30 cellular contexts compared by ENCODE assay signal in the genomic region with DNA sequence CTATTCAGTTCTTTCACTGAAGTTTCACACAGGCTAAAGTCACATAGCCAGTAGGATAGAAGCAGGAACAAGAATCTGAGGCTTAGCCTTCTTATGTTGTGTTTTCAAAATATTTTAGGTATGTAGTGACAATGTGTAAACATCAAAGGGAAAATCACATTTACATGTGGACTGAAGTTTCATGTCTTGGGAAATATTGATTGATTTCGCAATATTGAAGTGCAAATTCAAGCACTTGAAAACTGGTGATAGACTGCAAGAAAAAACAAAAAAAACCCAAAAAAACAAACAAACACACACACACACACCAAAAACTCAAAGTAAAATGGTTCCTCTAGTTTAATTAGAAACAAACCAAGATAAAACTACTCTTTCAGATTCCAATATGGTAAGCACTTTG.
"Had no signal": no experiment of that assay in that cellular context is flagged by ENCODE, and none has a peak within 500 bp of the region (broad histone marks: within the 10 kb centered on the region; RNA-seq: fewer than 3 reads in every experiment).

No MANE protein-coding gene starts in this region.

- H3K9me3 Mint-ChIP-seq: activated naive CD4-positive, alpha-beta T cell treated with anti-CD3 and anti-CD28 coated beads, Interleukin-2, amount 50 U/mL, for 24 hours; activated naive CD8-positive, alpha-beta T cell treated with anti-CD3 and anti-CD28 coated beads for 36 hours; activated T-helper 1 cell treated with anti-CD3 and anti-CD28 coated beads, Interleukin-12 subunit alpha, Interleukin-12 subunit beta, Interleukin-2, Interleukin-4 antibody, amounts not matched to agents 30 ng/mL and 10 ng/mL and 1 ng/mL, durations not matched to agents 14 hours and 24 hours and 36 hours; activated T-helper 2 cell treated with anti-CD3 and anti-CD28 coated beads, Interferon-gamma antibody, Interleukin-2, Interleukin-4, amounts not matched to agents 10 μg/mL and 5 μg/mL and 100 μg/mL, durations not matched to agents 14 hours and 24 hours and 36 hours; brain had no signal

- H3K9me3 ChIP-seq: ascending aorta, breast epithelium, colonic mucosa had no signal

- DNase-seq: activated CD4-positive, alpha-beta memory T cell treated with anti-CD3 and anti-CD28 coated beads for 36 hours; activated CD4-positive, alpha-beta T cell treated with anti-CD3 and anti-CD28 coated beads for 36 hours; activated CD4-positive, alpha-beta T cell treated with anti-CD3 and anti-CD28 coated beads, Interleukin-2, amount 10 ng/mL, durations not matched to agents 24 days and 14 days; activated CD4-positive, CD25-positive, alpha-beta regulatory T cell; activated CD4-positive, CD25-positive, alpha-beta regulatory T cell treated with anti-CD3 and anti-CD28 coated beads, Interleukin-2, amount 50 U/mL, for 72 hours; activated CD8-positive, alpha-beta memory T cell treated with anti-CD3 and anti-CD28 coated beads, Interleukin-2, amount 10 ng/mL, durations not matched to agents 7 days and 5 days; activated CD8-positive, alpha-beta memory T cell treated with anti-CD3 and anti-CD28 coated beads, Interleukin-2, amount 50 U/mL, for 4 hours; activated CD8-positive, alpha-beta T cell treated with anti-CD3 and anti-CD28 coated beads, Interleukin-2, amount 10 ng/mL, durations not matched to agents 7 days and 5 days; activated effector memory CD4-positive, alpha-beta T cell treated with anti-CD3 and anti-CD28 coated beads, Interleukin-2, amount 50 U/mL, for 16 hours; activated naive CD4-positive, alpha-beta T cell treated with anti-CD3 and anti-CD28 coated beads for 36 hours; activated naive CD8-positive, alpha-beta T cell treated with anti-CD3 and anti-CD28 coated beads for 36 hours; activated naive CD8-positive, alpha-beta T cell treated with anti-CD3 and anti-CD28 coated beads, Interleukin-2, amount 50 U/mL, for 24 hours; activated T-cell treated with anti-CD3 and anti-CD28 coated beads, Interleukin-2, amount 50 U/mL, for 1 hour; activated T-cell treated with anti-CD3 and anti-CD28 coated beads, Interleukin-2, amount 50 U/mL, for 48 hours; central memory CD4-positive, alpha-beta T cell; cerebellar nuclear complex; colonic mucosa; effector CD8-positive, alpha-beta T cell; foreskin fibroblast; head of caudate nucleus; T-helper 2 cell had no signal

- H3K27me3 ChIP-seq: ascending aorta, breast epithelium, cardiac muscle cell, colonic mucosa had no signal

- ATAC-seq: activated CD4-positive, alpha-beta T cell treated with anti-CD3 and anti-CD28 coated beads for 36 hours; activated CD8-positive, alpha-beta memory T cell treated with anti-CD3 and anti-CD28 coated beads, Interleukin-2, amount 10 ng/mL, durations not matched to agents 7 days and 5 days; activated CD8-positive, alpha-beta T cell treated with anti-CD3 and anti-CD28 coated beads, Interleukin-2, amount 10 ng/mL, durations not matched to agents 7 days and 5 days; activated naive CD8-positive, alpha-beta T cell treated with anti-CD3 and anti-CD28 coated beads, Interleukin-2, amount 50 U/mL, for 24 hours; esophagus mucosa had no signal

- H3K4me1 ChIP-seq: breast epithelium, colonic mucosa had no signal

- H3K4me3 Mint-ChIP-seq: activated CD4-positive, alpha-beta memory T cell treated with anti-CD3 and anti-CD28 coated beads for 36 hours; activated CD4-positive, alpha-beta T cell treated with anti-CD3 and anti-CD28 coated beads for 36 hours; activated CD4-positive, alpha-beta T cell treated with anti-CD3 and anti-CD28 coated beads, Interleukin-2, amount 10 ng/mL, durations not matched to agents 24 days and 14 days; activated CD8-positive, alpha-beta memory T cell treated with anti-CD3 and anti-CD28 coated beads, Interleukin-2, amount 10 ng/mL, durations not matched to agents 7 days and 5 days; activated CD8-positive, alpha-beta T cell treated with anti-CD3 and anti-CD28 coated beads, Interleukin-2, amount 10 ng/mL, durations not matched to agents 7 days and 5 days; activated naive CD4-positive, alpha-beta T cell treated with anti-CD3 and anti-CD28 coated beads for 36 hours; activated naive CD4-positive, alpha-beta T cell treated with anti-CD3 and anti-CD28 coated beads, Interleukin-2, amount 50 U/mL, for 24 hours; activated naive CD8-positive, alpha-beta T cell treated with anti-CD3 and anti-CD28 coated beads for 36 hours; activated naive CD8-positive, alpha-beta T cell treated with anti-CD3 and anti-CD28 coated beads, Interleukin-2, amount 50 U/mL, for 24 hours; activated T-helper 1 cell treated with anti-CD3 and anti-CD28 coated beads, Interleukin-12 subunit alpha, Interleukin-12 subunit beta, Interleukin-2, Interleukin-4 antibody, amounts not matched to agents 30 ng/mL and 10 ng/mL and 1 ng/mL, durations not matched to agents 14 hours and 24 hours and 36 hours; brain had no signal

- H3K36me3 Mint-ChIP-seq: activated CD4-positive, alpha-beta memory T cell treated with anti-CD3 and anti-CD28 coated beads for 36 hours; activated CD8-positive, alpha-beta memory T cell treated with anti-CD3 and anti-CD28 coated beads, Interleukin-2, amount 10 ng/mL, durations not matched to agents 7 days and 5 days; activated naive CD4-positive, alpha-beta T cell treated with anti-CD3 and anti-CD28 coated beads, Interleukin-2, amount 50 U/mL, for 24 hours; activated naive CD8-positive, alpha-beta T cell treated with anti-CD3 and anti-CD28 coated beads for 36 hours; brain had no signal

- H3K36me3 ChIP-seq: ascending aorta, breast epithelium, cardiac muscle cell, colonic mucosa had no signal

- H3K4me1 Mint-ChIP-seq: activated CD4-positive, alpha-beta T cell treated with anti-CD3 and anti-CD28 coated beads for 36 hours; activated CD4-positive, alpha-beta T cell treated with anti-CD3 and anti-CD28 coated beads, Interleukin-2, amount 10 ng/mL, durations not matched to agents 24 days and 14 days; activated CD8-positive, alpha-beta memory T cell treated with anti-CD3 and anti-CD28 coated beads, Interleukin-2, amount 10 ng/mL, durations not matched to agents 7 days and 5 days; activated naive CD4-positive, alpha-beta T cell treated with anti-CD3 and anti-CD28 coated beads, Interleukin-2, amount 50 U/mL, for 24 hours; activated naive CD8-positive, alpha-beta T cell treated with anti-CD3 and anti-CD28 coated beads for 36 hours; activated naive CD8-positive, alpha-beta T cell treated with anti-CD3 and anti-CD28 coated beads, Interleukin-2, amount 50 U/mL, for 24 hours had no signal

- H3K27me3 Mint-ChIP-seq: activated CD4-positive, alpha-beta memory T cell treated with anti-CD3 and anti-CD28 coated beads for 36 hours; activated CD4-positive, alpha-beta T cell treated with anti-CD3 and anti-CD28 coated beads for 36 hours; activated CD4-positive, alpha-beta T cell treated with anti-CD3 and anti-CD28 coated beads, Interleukin-2, amount 10 ng/mL, durations not matched to agents 24 days and 14 days; activated CD8-positive, alpha-beta memory T cell treated with anti-CD3 and anti-CD28 coated beads, Interleukin-2, amount 10 ng/mL, durations not matched to agents 7 days and 5 days; activated naive CD4-positive, alpha-beta T cell treated with anti-CD3 and anti-CD28 coated beads, Interleukin-2, amount 50 U/mL, for 24 hours; activated naive CD8-positive, alpha-beta T cell treated with anti-CD3 and anti-CD28 coated beads for 36 hours; activated naive CD8-positive, alpha-beta T cell treated with anti-CD3 and anti-CD28 coated beads, Interleukin-2, amount 50 U/mL, for 24 hours had no signal

- H3K4me3 ChIP-seq: ascending aorta, breast epithelium, cardiac muscle cell, colonic mucosa had no signal

- H3K27ac ChIP-seq: ascending aorta, breast epithelium, cardiac muscle cell, colonic mucosa had no signal

- H3K27ac Mint-ChIP-seq: activated CD4-positive, alpha-beta memory T cell treated with anti-CD3 and anti-CD28 coated beads for 36 hours; activated CD4-positive, alpha-beta T cell treated with anti-CD3 and anti-CD28 coated beads for 36 hours; activated CD4-positive, alpha-beta T cell treated with anti-CD3 and anti-CD28 coated beads, Interleukin-2, amount 10 ng/mL, durations not matched to agents 24 days and 14 days; activated CD8-positive, alpha-beta memory T cell treated with anti-CD3 and anti-CD28 coated beads, Interleukin-2, amount 10 ng/mL, durations not matched to agents 7 days and 5 days; activated CD8-positive, alpha-beta T cell treated with anti-CD3 and anti-CD28 coated beads, Interleukin-2, amount 10 ng/mL, durations not matched to agents 7 days and 5 days; activated naive CD4-positive, alpha-beta T cell treated with anti-CD3 and anti-CD28 coated beads for 36 hours; activated naive CD4-positive, alpha-beta T cell treated with anti-CD3 and anti-CD28 coated beads, Interleukin-2, amount 50 U/mL, for 24 hours; activated naive CD8-positive, alpha-beta T cell treated with anti-CD3 and anti-CD28 coated beads for 36 hours; activated naive CD8-positive, alpha-beta T cell treated with anti-CD3 and anti-CD28 coated beads, Interleukin-2, amount 50 U/mL, for 24 hours; activated T-helper 1 cell treated with anti-CD3 and anti-CD28 coated beads, Interleukin-12 subunit alpha, Interleukin-12 subunit beta, Interleukin-2, Interleukin-4 antibody, amounts not matched to agents 30 ng/mL and 10 ng/mL and 1 ng/mL, durations not matched to agents 14 hours and 24 hours and 36 hours; activated T-helper 2 cell treated with anti-CD3 and anti-CD28 coated beads, Interferon-gamma antibody, Interleukin-2, Interleukin-4, amounts not matched to agents 10 μg/mL and 5 μg/mL and 100 μg/mL, durations not matched to agents 14 hours and 24 hours and 36 hours had no signal

- FAIRE-seq: frontal cortex had no signal
